In genomic region chr18:76518543-76519155, GRCh38 we compare ENCODE assay signal across 8 cellular contexts. TPM values are rescaled to one million over a fixed set of nuclear protein-coding genes. Genes with fewer than 3 reads are reported as not detected.
A peak's percentile ranks its signal among the peaks of the same experiment; 100 is the strongest.
DNase-seq lines count a peak whose midpoint lies in the region; ATAC-seq, FAIRE-seq and TF ChIP-seq lines count a peak whose summit lies in the region.

No MANE protein-coding gene starts in this region.

- DNase-seq in AG20443 (ENCODE audit: low spot score) = peak; percentile 47
- DNase-seq in astrocyte of the spinal cord (ENCODE audit: low read depth, low spot score) = peak; percentile 54
- no peak for DNase-seq in keratinocyte (ENCODE audit: low read depth, low spot score)
- DNase-seq in small intestine = no peak
- DNase-seq in stimulated activated CD8-positive, alpha-beta memory T cell treated with anti-CD3 and anti-CD28 coated beads, Interleukin-4, amount 100 ng/mL, for 48 hours = no peak
- DNase-seq in NCI-H2196 (lab: John Stamatoyannopoulos, UW; ENCODE audit: unreplicated experiment) = no peak

- TF ChIP-seq CTCF in astrocyte of the spinal cord (IDR thresholded peaks at IDR 0.05; ENCODE audit: low read depth, low read length) (no peak), keratinocyte (optimal IDR thresholded peaks at IDR 0.05 in 1 of 3, IDR thresholded peaks at IDR 0.05 in 1 of 3, conservative IDR thresholded peaks at IDR 0.05 in 1 of 3; ENCODE audit: extremely low read depth in 1 of 3, insufficient read depth in 2 of 3, low read length in 3 of 3) (no peak)

- no peaks in the 10 kb centered on the region for H3K36me3 ChIP-seq in keratinocyte (ENCODE audit: control insufficient read depth in 2 of 2, extremely low read depth in 1 of 2, insufficient read depth in 2 of 2, low read length in 2 of 2)
- H3K36me3 ChIP-seq in subcutaneous abdominal adipose tissue (ENCODE audit: control insufficient read depth in 5 of 5, insufficient read depth in 5 of 5, low read length in 5 of 5) = no peaks in the 10 kb centered on the region
- H3K36me3 ChIP-seq in small intestine (ENCODE audit: control insufficient read depth in 2 of 2, insufficient read depth in 2 of 2, low read length in 2 of 2) = no peaks in the 10 kb centered on the region

- no peaks in the 10 kb centered on the region for H4K20me1 ChIP-seq in keratinocyte (ENCODE audit: control insufficient read depth, extremely low read depth, insufficient read depth, low read length)

- dilution Hi-C loops in keratinocyte (cut with MboI; ENCODE audit: extremely low pct_ligation_motif_present, low sequenced_read_pairs) = no loop called here

- H3K9ac ChIP-seq in keratinocyte (ENCODE audit: control insufficient read depth, extremely low read depth, insufficient read depth, low read length) (no peak overlapping the region), subcutaneous abdominal adipose tissue (ENCODE audit: low read length in 5 of 5) (peak overlapping the region; percentile 0 to 71 (median 28))

- no peak overlapping the region for H3K27ac ChIP-seq in keratinocyte (ENCODE audit: control insufficient read depth, insufficient read depth, low read length)
- no peak overlapping the region for H3K27ac ChIP-seq in subcutaneous abdominal adipose tissue (ENCODE audit: low read depth, low read length)
- H3K27ac ChIP-seq in small intestine (ENCODE audit: low read depth in 1 of 2, low read length in 1 of 2) = peak overlapping the region in 1 of 2 donors; percentile 74

- H3K79me2 ChIP-seq in keratinocyte (ENCODE audit: control insufficient read depth, insufficient read depth, low read length) = no peaks in the 10 kb centered on the region

- WGBS in small intestine, 3 donors = 25 to 54% (median 34%) methylated on average over 23 of the region's 23 CpGs

- FAIRE-seq in keratinocyte (lab: Jason Lieb, UNC) = no peak
- no peak for FAIRE-seq in small intestine (lab: Jason Lieb, UNC)

- no peak overlapping the region for H2AFZ ChIP-seq in keratinocyte (ENCODE audit: control insufficient read depth, low read length)

- H3K27me3 ChIP-seq in keratinocyte (ENCODE audit: control insufficient read depth, extremely low read depth, insufficient read depth, low read length) = peaks cover 7% of the 10 kb centered on the region
- H3K27me3 ChIP-seq in subcutaneous abdominal adipose tissue (ENCODE audit: control insufficient read depth in 5 of 5, insufficient read depth in 4 of 5, low read length in 5 of 5) = peaks cover 0 to 6% (median 0%) of the 10 kb centered on the region in 5 donors
- no peaks in the 10 kb centered on the region for H3K27me3 ChIP-seq in small intestine (ENCODE audit: control insufficient read depth in 2 of 2, insufficient read depth in 2 of 2, low read length in 2 of 2)

- no peaks in the 10 kb centered on the region for H3K9me1 ChIP-seq in keratinocyte (ENCODE audit: control insufficient read depth, extremely low read depth, insufficient read depth, low read length)

- in situ Hi-C loops in astrocyte of the spinal cord (cut with HindIII; ENCODE audit: low sequenced_read_pairs) = no loop called here

- ATAC-seq in HG03045 (IDR thresholded peaks at IDR 0.05; ENCODE audit: unreplicated experiment) = peak; percentile 59

- H3K4me3 ChIP-seq in astrocyte of the spinal cord (ENCODE audit: low read depth, low read length) = peak overlapping the region; percentile 39
- no peak overlapping the region for H3K4me3 ChIP-seq in keratinocyte (ENCODE audit: control insufficient read depth in 2 of 3, extremely low read depth in 1 of 3, insufficient read depth in 2 of 3, low read depth in 1 of 3, low read length in 3 of 3)
- H3K4me3 ChIP-seq in subcutaneous abdominal adipose tissue (ENCODE audit: low read depth in 1 of 5, low read length in 5 of 5) = peak overlapping the region; percentile 43 to 72 (median 54)
- H3K4me3 ChIP-seq in small intestine (ENCODE audit: low read depth in 1 of 2, low read length in 2 of 2) = no peak overlapping the region

- H3K9me3 ChIP-seq in keratinocyte (ENCODE audit: control insufficient read depth, low read depth, low read length) (no peaks in the 10 kb centered on the region), subcutaneous abdominal adipose tissue (ENCODE audit: control insufficient read depth in 5 of 5, low read length in 5 of 5) (no peaks in the 10 kb centered on the region), small intestine (ENCODE audit: control insufficient read depth, low read depth) (no peaks in the 10 kb centered on the region)

- no peaks in the 10 kb centered on the region for H3K4me1 ChIP-seq in keratinocyte (ENCODE audit: control insufficient read depth, extremely low read depth, insufficient read depth, low read length)
- peaks cover 0 to 12% (median 5%) of the 10 kb centered on the region in 5 donors for H3K4me1 ChIP-seq in subcutaneous abdominal adipose tissue (ENCODE audit: control insufficient read depth in 5 of 5, insufficient read depth in 5 of 5, low read length in 5 of 5)
- no peaks in the 10 kb centered on the region for H3K4me1 ChIP-seq in small intestine (ENCODE audit: control insufficient read depth in 2 of 2, insufficient read depth in 1 of 2, low read depth in 1 of 2, low read length in 1 of 2)

- peak overlapping the region; percentile 3 for H3K4me2 ChIP-seq in keratinocyte (ENCODE audit: control insufficient read depth, extremely low read depth, insufficient read depth, low read depth, low read length)

RNA-seq across cellular contexts. Expression of gene ZNF516, which starts 23.6 kb away (rescaled TPM):
- polyA plus RNA-seq in keratinocyte (7.4 to 9.3 TPM (median 9.2 TPM) in 3 replicates), small intestine (1 to 10 TPM; 4.6 to 6.9 (median 6.1) TPM)
- 5.9 TPM for polyA plus RNA-seq in keratinocyte (2011; ENCODE audit: low read depth)
- 5.2 and 5.6 TPM in 2 replicates for polyA plus RNA-seq in keratinocyte (2011; cell fraction: cytosol; rRNA removed)
- 27.0 and 30.5 TPM in 2 replicates for polyA plus RNA-seq in keratinocyte (2011; cell fraction: nucleus; rRNA removed)
- polyA plus RNA-seq in keratinocyte (2012; ENCODE audit: low replicate concordance) = 14.0 and 14.2 TPM in 2 replicates
- 11.8 to 25.9 TPM (median 20.6 TPM) in 3 replicates for polyA minus RNA-seq in keratinocyte
- polyA minus RNA-seq in keratinocyte (2011; cell fraction: cytosol; rRNA and poly(A)+ RNA removed) = 16.7 TPM
- polyA minus RNA-seq in keratinocyte (2011; cell fraction: nucleus; rRNA and poly(A)+ RNA removed) = 30.6 and 40.4 TPM in 2 replicates

Comparison
In these comparisons a context has a peak if more than half of its experiments do, and no peak if none do; other contexts are left out.
1. DNase-seq: peak in AG20443 (single experiment) and astrocyte of the spinal cord (single experiment); none in keratinocyte (single experiment), small intestine (single experiment), stimulated activated CD8-positive, alpha-beta memory T cell treated with anti-CD3 and anti-CD28 coated beads, Interleukin-4, amount 100 ng/mL, for 48 hours (single experiment) and NCI-H2196 (single experiment).
2. H3K4me3 ChIP-seq: peak in astrocyte of the spinal cord (single experiment) and subcutaneous abdominal adipose tissue (5 of 5); none in keratinocyte (0 of 3) and small intestine (0 of 2).